In the genomic region with DNA sequence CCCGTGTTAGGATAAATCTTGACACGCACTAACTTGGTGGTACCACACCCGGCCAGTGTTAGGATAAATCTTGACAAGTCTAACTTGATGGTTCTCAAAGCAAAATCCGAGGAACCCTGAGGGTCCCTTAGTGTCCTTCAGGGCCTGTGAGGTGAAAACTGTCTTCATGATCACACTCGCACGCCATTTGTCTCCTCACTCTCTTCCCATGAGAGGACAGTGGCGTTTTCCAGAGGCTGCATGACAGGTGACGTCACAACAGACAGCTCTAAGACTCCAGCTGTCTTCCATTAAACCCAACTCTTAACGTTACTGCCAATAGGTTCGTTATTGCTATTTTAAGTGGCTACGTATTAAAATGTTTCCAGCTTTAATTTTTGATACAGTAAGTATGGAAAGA, we compare ENCODE assay signal across 16 cellular contexts. TPM values are rescaled to one million over a fixed set of nuclear protein-coding genes. Genes with fewer than 3 reads are reported as not detected.
DNase-seq lines count a peak whose midpoint lies in the region; ATAC-seq, FAIRE-seq and TF ChIP-seq lines count a peak whose summit lies in the region.
"Had no signal": no experiment of that assay in that cellular context is flagged by ENCODE, and none has a peak within 500 bp of the region (broad histone marks: within the 10 kb centered on the region; RNA-seq: fewer than 3 reads in every experiment).

No MANE protein-coding gene starts in this region.

- BruUV-seq in HepG2 (replicated peaks; lab: Mats Ljungman, UMichigan), result no TSS peak

- H3K4me1 ChIP-seq in HepG2 (ENCODE audit: insufficient read depth, low read length) (peaks cover 45% of the 10 kb centered on the region), spleen (peaks cover 0 to 16% (median 7%) of the 10 kb centered on the region in 6 donors)

- 61% methylated on average over 11 of the region's 11 CpGs for WGBS in HepG2 (ENCODE audit: low lambda C conversion rate)
- WGBS in spleen, 5 donors, result 69 to 79% (median 71%) methylated on average over 11 of the region's 11 CpGs

- CTCF ChIA-PET in HepG2 (lab: Yijun Ruan, JAX; ENCODE audit: low intra/inter-chr PET ratio, low total read pairs), result no interaction called here

- in situ Hi-C loops in HepG2 (cut with HindIII; ENCODE audit: extremely low pct_ligation_motif_present, low pct_unique_long_range_greater_than_20kb), result no loop called here

- POLR2A ChIA-PET in HepG2 (lab: Yijun Ruan, JAX), result no interaction called here

- ATAC-seq in HepG2 (no peak), HG02852 (IDR thresholded peaks at IDR 0.05; ENCODE audit: unreplicated experiment) (no peak), GM18502 (IDR thresholded peaks at IDR 0.05; ENCODE audit: poor library complexity, unreplicated experiment) (no peak)
- ATAC-seq: mucosa of descending colon had no signal

- TF ChIP-seq EP300 in HepG2 (IDR thresholded peaks at IDR 0.05; ENCODE audit: low read depth in 2 of 2, low read length in 2 of 2), result no peak
- TF ChIP-seq EP300 in HepG2 (CRISPR knock-in tag; IDR thresholded peaks at IDR 0.05; ENCODE audit: borderline replicate concordance), result no peak

- TF ChIP-seq RAD21 in HepG2 (CRISPR knock-in tag; IDR thresholded peaks at IDR 0.05), result no peak

- peaks cover 13 to 52% of the 10 kb centered on the region in 2 experiments; a peak in 4 of 5 replicates for H3K27me3 ChIP-seq in HepG2 (ENCODE audit: control insufficient read depth in 1 of 2, insufficient read depth in 2 of 2, low read length in 2 of 2)
- H3K27me3 ChIP-seq in spleen (replicated peaks in 1 of 7), result peaks cover 0 to 47% (median 5%) of the 10 kb centered on the region in 7 donors

- no peak overlapping the region for H2AFZ ChIP-seq in HepG2 (ENCODE audit: low read length)

- no peak overlapping the region for H3K4me3 ChIP-seq in HepG2 (replicated peaks in 1 of 3; ENCODE audit: insufficient read depth in 1 of 3, low read depth in 2 of 3, low read length in 3 of 3)
- H3K4me3 ChIP-seq in spleen, result no peak overlapping the region
- H3K4me3 ChIP-seq: mucosa of descending colon had no signal

- TF ChIP-seq POLR2A in HepG2 (IDR thresholded peaks at IDR 0.05; ENCODE audit: insufficient read depth in 1 of 2, low read depth in 2 of 2, low read length in 2 of 2) (no peak), spleen (IDR thresholded peaks at IDR 0.05) (no peak)

- no peaks in the 10 kb centered on the region for H4K20me1 ChIP-seq in HepG2 (ENCODE audit: insufficient read depth, low read length)

- H3K79me2 ChIP-seq in HepG2 (ENCODE audit: insufficient read depth, low read length), result no peaks in the 10 kb centered on the region

- H3K4me2 ChIP-seq in HepG2 (ENCODE audit: low read depth, low read length), result no peak overlapping the region

- H3K27ac ChIP-seq in HepG2 (ENCODE audit: extremely low read length, insufficient read depth, low read length) (no peak overlapping the region), spleen (peak overlapping the region in 7 of 8 donors; percentile 67 to 78 (median 72))
- H3K27ac ChIP-seq: epithelial cell of prostate had no signal

- H3K9me3 ChIP-seq in HepG2 (ENCODE audit: low read length) (no peaks in the 10 kb centered on the region), spleen (no peaks in the 10 kb centered on the region)
- H3K9me3 ChIP-seq: mucosa of descending colon had no signal

- intact Hi-C loops in HepG2 (cut with micrococcal nuclease; ENCODE audit: unreplicated experiment), result no loop called here
- intact Hi-C loops in spleen (cut with DNase I; ENCODE audit: low total_unique reads), result no loop called here

- H3K36me3 ChIP-seq in HepG2 (replicated peaks in 1 of 2; ENCODE audit: control insufficient read depth in 1 of 2, insufficient read depth in 2 of 2, low read length in 2 of 2) (no peaks in the 10 kb centered on the region), spleen (no peaks in the 10 kb centered on the region)

- DNase-seq in EH (ENCODE audit: low read depth), result peak; percentile 35
- peak; percentile 34 for DNase-seq in fibroblast of gingiva (ENCODE audit: low read depth)
- DNase-seq in HepG2 (ENCODE audit: low spot score), result no peak
- DNase-seq in spleen, result no peak
- DNase-seq in hepatic stellate cell (ENCODE audit: low spot score), result no peak
- no peak for DNase-seq in T-helper 2 cell
- DNase-seq: activated CD4-positive, CD25-positive, alpha-beta regulatory T cell; activated CD8-positive, alpha-beta memory T cell treated with anti-CD3 and anti-CD28 coated beads, Interleukin-2, amount 50 U/mL, for 4 hours; NCI-H187; stimulated activated naive CD4-positive, alpha-beta T cell had no signal

- no peak for FAIRE-seq in HepG2 (lab: Jason Lieb, UNC)
- FAIRE-seq: D721Med, RCC 7860 had no signal

- TF ChIP-seq CTCF in HepG2 (CRISPR knock-in tag; IDR thresholded peaks at IDR 0.05), result no peak
- no peak for TF ChIP-seq CTCF in spleen (IDR thresholded peaks at IDR 0.05 in 8 of 11, conservative IDR thresholded peaks at IDR 0.05 in 3 of 11)

- H3K9ac ChIP-seq in HepG2 (ENCODE audit: insufficient read depth, low read depth, low read length), result no peak overlapping the region

TF ChIP-seq in HepG2, 621 proteins besides CTCF, POLR2A, EP300 and RAD21 (continues in another document):
- TF ChIP-seq CENPT (CRISPR knock-in tag; IDR thresholded peaks at IDR 0.05; ENCODE audit: low read depth), result no peak
- peak; percentile 69 for TF ChIP-seq ATF7 (IDR thresholded peaks at IDR 0.05)
- no peak for TF ChIP-seq ATF7 (CRISPR knock-in tag; IDR thresholded peaks at IDR 0.05)
- TF ChIP-seq CREB1 (IDR thresholded peaks at IDR 0.05), result peak; percentile 94
- peak; percentile 23; the same call in 1 of the 2 replicates for TF ChIP-seq CREB1 (CRISPR knock-in tag; IDR thresholded peaks at IDR 0.05)
- TF ChIP-seq ZNF713 (CRISPR knock-in tag; IDR thresholded peaks at IDR 0.05), result no peak

RNA-seq across cellular contexts. Expression of a gene that starts 13.8 kb away (rescaled TPM):
- total RNA-seq in HepG2 (2016; rRNA removed; fragmentation: Illumina TruSeq; extraction: Trizol), result 0.27 TPM in 1 of 2 replicates, not detected in the other
- 0.09 TPM in 1 of 2 replicates, not detected in the other for total RNA-seq in HepG2 (2016; cell fraction: cytosol; rRNA removed; fragmentation: Illumina TruSeq; extraction: Trizol; ENCODE audit: low read depth)
- 0.09 and 0.10 TPM in 2 replicates for total RNA-seq in HepG2 (2016; cell fraction: insoluble cytoplasmic fraction; rRNA removed; fragmentation: Illumina TruSeq; extraction: Trizol)
- 0.07 and 0.09 TPM in 2 replicates for total RNA-seq in HepG2 (2016; cell fraction: membrane; rRNA removed; fragmentation: Illumina TruSeq; extraction: Trizol)
- total RNA-seq in HepG2 (2016; cell fraction: nucleus; rRNA removed; fragmentation: Illumina TruSeq; extraction: Trizol), result 0.28 and 0.66 TPM in 2 replicates
- polyA plus RNA-seq in HepG2 (2011; rRNA removed), result 0.57 and 0.62 TPM in 2 replicates
- 0.13 TPM in 2 replicates for polyA plus RNA-seq in HepG2 (2011; cell fraction: cytosol; rRNA removed)
- polyA plus RNA-seq in HepG2 (2011; cell fraction: nucleus; rRNA removed), result 4.1 and 5.0 TPM in 2 replicates
- polyA plus RNA-seq in HepG2 (2012), result 0.67 and 2.1 TPM in 2 replicates
- polyA plus RNA-seq in HepG2 (2016; cell fraction: cytosol; fragmentation: Illumina TruSeq; extraction: Trizol; ENCODE audit: low read depth), result 0.05 TPM in 1 of 2 replicates, not detected in the other
- 0.08 and 0.10 TPM in 2 replicates for polyA plus RNA-seq in HepG2 (2016; cell fraction: insoluble cytoplasmic fraction; fragmentation: Illumina TruSeq; extraction: Trizol; ENCODE audit: low read depth)
- 0.11 TPM in 1 of 2 replicates, not detected in the other for polyA plus RNA-seq in HepG2 (2016; cell fraction: membrane; fragmentation: Illumina TruSeq; extraction: Trizol; ENCODE audit: low read depth)
- 0.48 and 0.64 TPM in 2 replicates for polyA plus RNA-seq in HepG2 (2016; cell fraction: nucleus; fragmentation: Illumina TruSeq; extraction: Trizol; ENCODE audit: insufficient read depth, low read depth)
- polyA minus RNA-seq in HepG2 (2011; rRNA and poly(A)+ RNA removed; ENCODE audit: low replicate concordance), result 0.56 TPM in 1 of 2 replicates, not detected in the other
- 0.20 TPM in 1 of 2 replicates, not detected in the other for polyA minus RNA-seq in HepG2 (2011; cell fraction: cytosol; rRNA and poly(A)+ RNA removed)
- polyA minus RNA-seq in HepG2 (2011; cell fraction: nucleus; rRNA and poly(A)+ RNA removed), result 0.77 and 0.99 TPM in 2 replicates
- total RNA-seq in spleen, result under 1 TPM in 3 of 7 donors, not detected in 4; 0.10 to 0.32 (median 0.27) TPM
- under 1 TPM; 0.03 to 0.18 (median 0.09) TPM for polyA plus RNA-seq in spleen

RNA-seq across cellular contexts. Expression of a gene that starts 29.4 kb away (rescaled TPM):
- total RNA-seq in HepG2 (2016; rRNA removed; fragmentation: Illumina TruSeq; extraction: Trizol), result not detected in 2 replicates
- total RNA-seq in HepG2 (2016; cell fraction: cytosol; rRNA removed; fragmentation: Illumina TruSeq; extraction: Trizol; ENCODE audit: low read depth), result not detected in 2 replicates
- not detected in 2 replicates for total RNA-seq in HepG2 (2016; cell fraction: insoluble cytoplasmic fraction; rRNA removed; fragmentation: Illumina TruSeq; extraction: Trizol)
- total RNA-seq in HepG2 (2016; cell fraction: membrane; rRNA removed; fragmentation: Illumina TruSeq; extraction: Trizol), result not detected in 2 replicates
- total RNA-seq in HepG2 (2016; cell fraction: nucleus; rRNA removed; fragmentation: Illumina TruSeq; extraction: Trizol), result not detected in 2 replicates
- 0.22 TPM in 1 of 2 replicates, not detected in the other for polyA plus RNA-seq in HepG2 (2011; rRNA removed)
- polyA plus RNA-seq in HepG2 (2011; cell fraction: cytosol; rRNA removed), result 0.09 TPM in 1 of 2 replicates, not detected in the other
- polyA plus RNA-seq in HepG2 (2011; cell fraction: nucleus; rRNA removed), result 0.08 TPM in 1 of 2 replicates, not detected in the other
- not detected in 2 replicates for polyA plus RNA-seq in HepG2 (2012)
- not detected in 2 replicates for polyA plus RNA-seq in HepG2 (2016; cell fraction: cytosol; fragmentation: Illumina TruSeq; extraction: Trizol; ENCODE audit: low read depth)
- polyA plus RNA-seq in HepG2 (2016; cell fraction: insoluble cytoplasmic fraction; fragmentation: Illumina TruSeq; extraction: Trizol; ENCODE audit: low read depth), result not detected in 2 replicates
- not detected in 2 replicates for polyA plus RNA-seq in HepG2 (2016; cell fraction: membrane; fragmentation: Illumina TruSeq; extraction: Trizol; ENCODE audit: low read depth)
- polyA plus RNA-seq in HepG2 (2016; cell fraction: nucleus; fragmentation: Illumina TruSeq; extraction: Trizol; ENCODE audit: insufficient read depth, low read depth), result not detected in 2 replicates
- polyA minus RNA-seq in HepG2 (2011; rRNA and poly(A)+ RNA removed; ENCODE audit: low replicate concordance), result 0.51 TPM in 1 of 2 replicates, not detected in the other
- polyA minus RNA-seq in HepG2 (2011; cell fraction: cytosol; rRNA and poly(A)+ RNA removed), result not detected in 2 replicates
- not detected in 2 replicates for polyA minus RNA-seq in HepG2 (2011; cell fraction: nucleus; rRNA and poly(A)+ RNA removed)
- 1 to 10 TPM in 2 of 7 donors, under 1 TPM in 3, not detected in 2; 0.40 to 1.2 (median 0.94) TPM for total RNA-seq in spleen
- 1 to 10 TPM in 1 of 3 donors, under 1 TPM in 1, not detected in 1; 0.35 to 1.1 TPM for polyA plus RNA-seq in spleen
- total RNA-seq: mucosa of descending colon had no signal

Comparison
In these comparisons a context has a peak if more than half of its experiments do, and no peak if none do; other contexts are left out.
1. DNase-seq: peak in EH (single experiment) and fibroblast of gingiva (single experiment); none in HepG2 (single experiment), spleen (single experiment), hepatic stellate cell (single experiment) and T-helper 2 cell (0 of 5).